In the genomic region with DNA sequence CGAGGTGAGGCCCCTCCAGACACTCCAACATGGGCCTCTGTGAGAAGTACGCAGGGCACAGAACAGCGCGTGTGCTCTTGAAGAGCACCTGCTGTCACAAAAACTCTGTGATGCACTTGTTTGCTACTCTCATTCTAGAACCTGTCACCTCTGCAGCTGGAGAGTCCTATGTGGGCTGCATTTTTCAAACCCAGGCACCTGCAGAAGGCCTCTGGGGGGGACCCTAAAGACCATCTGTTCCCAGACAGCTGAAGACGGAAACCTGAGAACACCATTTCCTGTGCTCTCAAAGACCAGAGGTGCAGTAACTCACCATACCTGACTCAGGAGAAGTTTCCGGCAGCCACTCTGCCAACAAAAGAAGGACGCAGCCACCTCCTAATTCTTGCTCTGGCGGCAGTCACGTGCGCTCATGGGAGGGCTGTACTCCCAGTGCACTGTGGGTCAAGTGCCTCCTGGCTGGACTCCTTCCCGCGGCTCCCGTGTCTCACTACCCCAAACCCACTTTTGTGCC, we compare ENCODE assay signal across 11 cellular contexts. TPM values are rescaled to one million over a fixed set of nuclear protein-coding genes. Genes with fewer than 3 reads are reported as not detected.
A peak's percentile ranks its signal among the peaks of the same experiment; 100 is the strongest.
DNase-seq lines count a peak whose midpoint lies in the region; ATAC-seq and TF ChIP-seq lines count a peak whose summit lies in the region.
"Had no signal": no experiment of that assay in that cellular context is flagged by ENCODE, and none has a peak within 500 bp of the region (broad histone marks: within the 10 kb centered on the region; RNA-seq: fewer than 3 reads in every experiment).

No MANE protein-coding gene starts in this region.

- H3K4me3 ChIP-seq in CD4-positive, CD25-positive, alpha-beta regulatory T cell (ENCODE audit: low read depth, low read length), result peak overlapping the region; percentile 65
- no peak overlapping the region for H3K4me3 ChIP-seq in lower lobe of right lung
- H3K4me3 ChIP-seq: cardiac muscle cell had no signal

- H3K27ac ChIP-seq in CD4-positive, CD25-positive, alpha-beta regulatory T cell (ENCODE audit: insufficient read depth, low read length, poor library complexity, severe bottlenecking), result peak overlapping the region; percentile 72
- H3K27ac ChIP-seq in lower lobe of right lung, result peak overlapping the region; percentile 75
- H3K27ac ChIP-seq: cardiac muscle cell had no signal

- peak overlapping the region; percentile 94 to 99 (median 97) for H3K27ac Mint-ChIP-seq in CD4-positive, CD25-positive, alpha-beta regulatory T cell
- H3K27ac Mint-ChIP-seq: B cell had no signal

- H3K36me3 Mint-ChIP-seq in CD4-positive, CD25-positive, alpha-beta regulatory T cell, result peaks cover 13% of the 10 kb centered on the region

- H3K27me3 ChIP-seq in CD4-positive, CD25-positive, alpha-beta regulatory T cell (ENCODE audit: control insufficient read depth, insufficient read depth, low read length), result no peaks in the 10 kb centered on the region
- H3K27me3 ChIP-seq in lower lobe of right lung (ENCODE audit: low read depth), result no peaks in the 10 kb centered on the region
- H3K27me3 ChIP-seq: cardiac muscle cell had no signal

- H3K4me1 ChIP-seq in CD4-positive, CD25-positive, alpha-beta regulatory T cell (ENCODE audit: control insufficient read depth, insufficient read depth, low read length, poor library complexity, severe bottlenecking), result peaks cover 87% of the 10 kb centered on the region
- peaks cover 88% of the 10 kb centered on the region for H3K4me1 ChIP-seq in lower lobe of right lung

- H3K4me1 Mint-ChIP-seq in CD4-positive, CD25-positive, alpha-beta regulatory T cell, result peaks cover 35 to 98% (median 73%) of the 10 kb centered on the region in 4 donors

- no peak for TF ChIP-seq CTCF in lower lobe of right lung (IDR thresholded peaks at IDR 0.05)

- no peaks in the 10 kb centered on the region for H3K27me3 Mint-ChIP-seq in CD4-positive, CD25-positive, alpha-beta regulatory T cell
- H3K27me3 Mint-ChIP-seq: B cell had no signal

- intact Hi-C loops in lower lobe of right lung (cut with DNase I), result no loop called here

- no peaks in the 10 kb centered on the region for H3K9me3 ChIP-seq in CD4-positive, CD25-positive, alpha-beta regulatory T cell (ENCODE audit: control insufficient read depth in 2 of 2, low read length in 2 of 2)
- no peaks in the 10 kb centered on the region for H3K9me3 ChIP-seq in lower lobe of right lung

- DNase-seq in CD4-positive, CD25-positive, alpha-beta regulatory T cell, result peak; percentile 15 to 77 (median 58)
- peak; percentile 51 for DNase-seq in NCI-H524 treated with DMSO at 0.1 percent for 48 hours (lab: John Stamatoyannopoulos, UW)
- DNase-seq in activated T-helper 9 cell treated with anti-CD3 and anti-CD28 coated beads, Interleukin-2, amount 50 U/mL, for 16 hours (ENCODE audit: low read depth), result peak; percentile 7
- DNase-seq in lower lobe of right lung, result peak; percentile 86
- no peak for DNase-seq in OCI-M2 (lab: John Stamatoyannopoulos, UW; ENCODE audit: unreplicated experiment)
- no peak for DNase-seq in KG1 (lab: John Stamatoyannopoulos, UW)
- DNase-seq in hippocampal formation (lab: John Stamatoyannopoulos, UW), result no peak
- DNase-seq: NCI-H226 had no signal

- no peaks in the 10 kb centered on the region for H3K9me3 Mint-ChIP-seq in CD4-positive, CD25-positive, alpha-beta regulatory T cell

- H3K4me3 Mint-ChIP-seq in CD4-positive, CD25-positive, alpha-beta regulatory T cell, result peak overlapping the region; percentile 83 to 94 (median 88)
- H3K4me3 Mint-ChIP-seq: B cell had no signal

- peak; percentile 73 to 80 for ATAC-seq in CD4-positive, CD25-positive, alpha-beta regulatory T cell (ENCODE audit: low read depth in 2 of 2)
- ATAC-seq in lower lobe of right lung (peak; percentile 77 to 79), GM21390 (IDR thresholded peaks at IDR 0.05; ENCODE audit: unreplicated experiment) (no peak)

- peaks cover 10% of the 10 kb centered on the region for H3K36me3 ChIP-seq in CD4-positive, CD25-positive, alpha-beta regulatory T cell (ENCODE audit: control insufficient read depth, insufficient read depth, low read length)
- H3K36me3 ChIP-seq in lower lobe of right lung, result peaks cover 23% of the 10 kb centered on the region
- H3K36me3 ChIP-seq: cardiac muscle cell had no signal

RNA-seq across cellular contexts. Expression of gene RANBP3, which starts 28.1 kb away (rescaled TPM):
- total RNA-seq in CD4-positive, CD25-positive, alpha-beta regulatory T cell, result 106 TPM
- polyA plus RNA-seq in CD4-positive, CD25-positive, alpha-beta regulatory T cell, result 10 to 100 TPM in 2 of 4 donors, 1 to 10 TPM in 2; 8.0 to 12.1 (median 10.0) TPM
- 70.8 TPM for total RNA-seq in lower lobe of right lung

RNA-seq across cellular contexts. Expression of gene CAPS, which starts 35.8 kb away (rescaled TPM):
- total RNA-seq in CD4-positive, CD25-positive, alpha-beta regulatory T cell, result 38.8 TPM
- 1 to 10 TPM; 1.2 to 3.1 (median 2.8) TPM for polyA plus RNA-seq in CD4-positive, CD25-positive, alpha-beta regulatory T cell
- 76.7 TPM for total RNA-seq in lower lobe of right lung

RNA-seq across cellular contexts. Expression of gene VMAC, which starts 45.2 kb away (rescaled TPM):
- 25.0 TPM for total RNA-seq in CD4-positive, CD25-positive, alpha-beta regulatory T cell
- 1 to 10 TPM; 4.9 to 9.5 (median 7.5) TPM for polyA plus RNA-seq in CD4-positive, CD25-positive, alpha-beta regulatory T cell
- total RNA-seq in lower lobe of right lung, result 8.1 TPM

RNA-seq across cellular contexts. Expression of gene NDUFA11, which starts 46.3 kb away (rescaled TPM):
- total RNA-seq in CD4-positive, CD25-positive, alpha-beta regulatory T cell, result 120 TPM
- polyA plus RNA-seq in CD4-positive, CD25-positive, alpha-beta regulatory T cell, result 100 to 1,000 TPM; 408 to 499 (median 465) TPM
- total RNA-seq in lower lobe of right lung, result 150 TPM

Comparison
In these comparisons a context has a peak if more than half of its experiments do, and no peak if none do; other contexts are left out.
1. DNase-seq: peak in CD4-positive, CD25-positive, alpha-beta regulatory T cell (3 of 3), NCI-H524 treated with DMSO at 0.1 percent for 48 hours (single experiment), activated T-helper 9 cell treated with anti-CD3 and anti-CD28 coated beads, Interleukin-2, amount 50 U/mL, for 16 hours (single experiment) and lower lobe of right lung (single experiment); none in OCI-M2 (single experiment), KG1 (single experiment) and hippocampal formation (0 of 2).